22 cellular contexts compared by ENCODE assay signal in genomic region chr7:64101126-64101942, GRCh38. TPM values are rescaled to one million over a fixed set of nuclear protein-coding genes. Genes with fewer than 3 reads are reported as not detected.
DNase-seq lines count a peak whose midpoint lies in the region; ATAC-seq and TF ChIP-seq lines count a peak whose summit lies in the region.
"Had no signal": no experiment of that assay in that cellular context is flagged by ENCODE, and none has a peak within 500 bp of the region (broad histone marks: within the 10 kb centered on the region; RNA-seq: fewer than 3 reads in every experiment).

No MANE protein-coding gene starts in this region.

- DNase-seq in right atrium auricular region (ENCODE audit: low spot score), result peak; percentile 50
- no peak for DNase-seq in heart left ventricle
- peak; percentile 12 for DNase-seq in left lobe of liver (ENCODE audit: low spot score)
- peak; percentile 24 for DNase-seq in posterior vena cava (ENCODE audit: low spot score)
- no peak for DNase-seq in NCI-H524 (lab: John Stamatoyannopoulos, UW)
- DNase-seq in SJCRH30, result no peak
- DNase-seq: ACHN; BE2C; C1 segment of cervical spinal cord; CD4-positive, CD25-positive, alpha-beta regulatory T cell; CD8-positive, alpha-beta memory T cell; COR-L47; DMS 273 treated with DMSO at 0.1 percent for 48 hours; DMS79; GDM1; HCEC 1CT had no signal

- H3K36me3 ChIP-seq in right atrium auricular region, result no peaks in the 10 kb centered on the region
- no peaks in the 10 kb centered on the region for H3K36me3 ChIP-seq in heart left ventricle
- H3K36me3 ChIP-seq in SJCRH30, result no peaks in the 10 kb centered on the region
- H3K36me3 ChIP-seq: BE2C had no signal

- ATAC-seq in heart left ventricle, result no peak
- no peak for ATAC-seq in left lobe of liver
- no peak for ATAC-seq in HG03159 (IDR thresholded peaks at IDR 0.05; ENCODE audit: unreplicated experiment)
- ATAC-seq: GM23338 had no signal

- intact Hi-C loops in heart left ventricle (cut with DNase I) (no loop called here), posterior vena cava (cut with DNase I) (loop anchor here in 1 of 2 donors (2.0 kb wide), 1 partner anchor 111 kb away; no protein-coding TSS in a partner anchor)

- no peak for TF ChIP-seq CTCF in right atrium auricular region (IDR thresholded peaks at IDR 0.05)
- TF ChIP-seq CTCF in heart left ventricle (IDR thresholded peaks at IDR 0.05), result no peak

- TF ChIP-seq POLR2A in heart left ventricle (IDR thresholded peaks at IDR 0.05), result no peak

- WGBS in heart left ventricle, 4 donors, result 88 to 90% (median 89%) methylated on average over 19 to 22 of the region's 22 CpGs

- H3K4me3 ChIP-seq in right atrium auricular region, result no peak overlapping the region
- H3K4me3 ChIP-seq in heart left ventricle, result no peak overlapping the region
- H3K4me3 ChIP-seq in SJCRH30, result no peak overlapping the region
- H3K4me3 ChIP-seq: GM23338 had no signal

- H3K27me3 ChIP-seq in right atrium auricular region (no peaks in the 10 kb centered on the region), heart left ventricle (no peaks in the 10 kb centered on the region), SJCRH30 (no peaks in the 10 kb centered on the region)
- H3K27me3 ChIP-seq: BE2C had no signal

- H3K9me3 ChIP-seq in right atrium auricular region (peaks cover 0 to 47% of the 10 kb centered on the region in 2 donors), heart left ventricle (peaks cover 0 to 66% (median 43%) of the 10 kb centered on the region in 12 donors), SJCRH30 (replicated peaks) (no peaks in the 10 kb centered on the region)
- H3K9me3 ChIP-seq: BE2C had no signal

- no peak overlapping the region for H3K27ac ChIP-seq in right atrium auricular region
- H3K27ac ChIP-seq in heart left ventricle, result no peak overlapping the region
- no peak overlapping the region for H3K27ac ChIP-seq in SJCRH30
- H3K27ac ChIP-seq: HL-60 had no signal

- H3K4me1 ChIP-seq in right atrium auricular region (no peaks in the 10 kb centered on the region), heart left ventricle (no peaks in the 10 kb centered on the region), SJCRH30 (no peaks in the 10 kb centered on the region)
- H3K4me1 ChIP-seq: BE2C had no signal

RNA-seq across cellular contexts. Expression of gene ZNF727, which starts 56.1 kb away (rescaled TPM):
- total RNA-seq in right atrium auricular region (1 to 10 TPM in 1 of 2 donors, under 1 TPM in 1; 0.63 to 2.8 TPM), heart left ventricle (1 to 10 TPM in 7 of 9 donors, under 1 TPM in 1, not detected in 1; 0.77 to 6.2 (median 2.9) TPM), left lobe of liver (0.30 TPM), posterior vena cava (1 to 10 TPM; 3.5 to 6.4 TPM)
- under 1 TPM in 1 of 2 donors, not detected in 1; 0.19 TPM for polyA plus RNA-seq in heart left ventricle
- total RNA-seq in SJCRH30 (2014; rRNA removed; shearing (Covaris generic)), result 2.3 and 3.0 TPM in 2 replicates
- total RNA-seq: CD4-positive, CD25-positive, alpha-beta regulatory T cell; Daoy; GM23338; HT1080 had no signal
- polyA plus RNA-seq: CD8-positive, alpha-beta memory T cell; GM23338; IgD-negative memory B cell had no signal

Comparison
In these comparisons a context has a peak if more than half of its experiments do, and no peak if none do; other contexts are left out.
1. DNase-seq: peak in right atrium auricular region (single experiment), left lobe of liver (single experiment) and posterior vena cava (single experiment); none in heart left ventricle (0 of 5), NCI-H524 (0 of 2) and SJCRH30 (0 of 2).